ENCODE assay signal across 9 cellular contexts in genomic region chr14:103871596-103872480, GRCh38. TPM values are rescaled to one million over a fixed set of nuclear protein-coding genes. Genes with fewer than 3 reads are reported as not detected.
DNase-seq lines count a peak whose midpoint lies in the region; ATAC-seq and TF ChIP-seq lines count a peak whose summit lies in the region.
"Had no signal": no experiment of that assay in that cellular context is flagged by ENCODE, and none has a peak within 500 bp of the region (broad histone marks: within the 10 kb centered on the region; RNA-seq: fewer than 3 reads in every experiment).

No MANE protein-coding gene starts in this region.

- DNase-seq in activated T-cell treated with anti-CD3 and anti-CD28 coated beads for 24 hours (ENCODE audit: low read depth): peak; percentile 70
- no peak for DNase-seq in skeletal muscle cell (ENCODE audit: low read depth)
- DNase-seq in hepatic stellate cell (ENCODE audit: low spot score): no peak
- DNase-seq in NCI-H2196 treated with DMSO at 0.1 percent for 48 hours (lab: John Stamatoyannopoulos, UW; ENCODE audit: unreplicated experiment): no peak
- DNase-seq in NCI-H1417 treated with DMSO at 0.1 percent for 48 hours (lab: John Stamatoyannopoulos, UW): no peak

- no peak for TF ChIP-seq POLR2A in gastroesophageal sphincter (IDR thresholded peaks at IDR 0.05)

- H3K27me3 ChIP-seq in gastroesophageal sphincter: no peaks in the 10 kb centered on the region

- peak overlapping the region in 1 of 2 donors; percentile 35 for H3K4me3 ChIP-seq in gastroesophageal sphincter
- H3K4me3 ChIP-seq in skeletal muscle cell (ENCODE audit: low read depth, low read length): peak overlapping the region; percentile 20

- H3K4me1 ChIP-seq in gastroesophageal sphincter: peaks cover 0 to 27% (median 4%) of the 10 kb centered on the region in 3 donors

- ATAC-seq in GM19324 (IDR thresholded peaks at IDR 0.05; ENCODE audit: low FRiP score, unreplicated experiment) (peak; percentile 66), gastroesophageal sphincter (peak; percentile 61)

- H3K27ac ChIP-seq in KOPT-K1 (ENCODE audit: low read depth, low read length, poor library complexity, severe bottlenecking) (peak overlapping the region; percentile 49), gastroesophageal sphincter (peak overlapping the region in 3 of 4 donors; percentile 15 to 44 (median 20))
- H3K27ac ChIP-seq: VCaP had no signal

- no peak for TF ChIP-seq CTCF in gastroesophageal sphincter (IDR thresholded peaks at IDR 0.05)

- 5% methylated on average over 11 of the region's 53 CpGs; no CpG with 5 or more reads in 1 of the 2 donors for WGBS in gastroesophageal sphincter (ENCODE audit: low coverage in 1 of 2), 2 donors

- H3K36me3 ChIP-seq in KOPT-K1 (ENCODE audit: insufficient read depth, low read length): no peaks in the 10 kb centered on the region
- no peaks in the 10 kb centered on the region for H3K36me3 ChIP-seq in gastroesophageal sphincter

- H3K9me3 ChIP-seq in KOPT-K1 (ENCODE audit: insufficient read depth, low read length, poor library complexity, severe bottlenecking) (no peaks in the 10 kb centered on the region), gastroesophageal sphincter (no peaks in the 10 kb centered on the region)

- TF ChIP-seq EP300 in gastroesophageal sphincter (IDR thresholded peaks at IDR 0.05): no peak

RNA-seq across cellular contexts. Expression of gene PPP1R13B, which starts 24.5 kb away (rescaled TPM):
- 10 to 100 TPM; 13.9 to 24.8 (median 17.5) TPM for total RNA-seq in gastroesophageal sphincter

RNA-seq across cellular contexts. Expression of gene TDRD9, which starts 56.4 kb away (rescaled TPM):
- total RNA-seq in gastroesophageal sphincter: 1 to 10 TPM; 1.6 to 5.4 (median 2.3) TPM
